16 cellular contexts compared by ENCODE assay signal in genomic region chr11:69791266-69791665, GRCh38. TPM values are rescaled to one million over a fixed set of nuclear protein-coding genes. Genes with fewer than 3 reads are reported as not detected.
DNase-seq lines count a peak whose midpoint lies in the region; ATAC-seq and TF ChIP-seq lines count a peak whose summit lies in the region.
"Had no signal": no experiment of that assay in that cellular context is flagged by ENCODE, and none has a peak within 500 bp of the region (broad histone marks: within the 10 kb centered on the region; RNA-seq: fewer than 3 reads in every experiment).

No MANE protein-coding gene starts in this region.

- peaks cover 7% of the 10 kb centered on the region for H3K4me1 ChIP-seq in muscle layer of colon (ENCODE audit: insufficient read depth, low read length)
- H3K4me1 ChIP-seq: thyroid gland had no signal

- no peak for TF ChIP-seq CTCF in AG10803 (conservative IDR thresholded peaks at IDR 0.05; ENCODE audit: low read length)

- H3K27me3 ChIP-seq in muscle layer of colon (ENCODE audit: control insufficient read depth in 1 of 2, insufficient read depth in 2 of 2, low read length in 2 of 2), result no peaks in the 10 kb centered on the region
- H3K27me3 ChIP-seq: BLaER1, thyroid gland had no signal

- H3K4me3 ChIP-seq in AG10803 (ENCODE audit: low read length) (no peak overlapping the region), muscle layer of colon (ENCODE audit: low read depth in 1 of 2, low read length in 2 of 2) (no peak overlapping the region)
- H3K4me3 ChIP-seq: BLaER1, thyroid gland had no signal

- peak overlapping the region; percentile 42 for H3K27ac ChIP-seq in cingulate gyrus (ENCODE audit: low read depth, low read length)
- H3K27ac ChIP-seq in muscle layer of colon (ENCODE audit: low read depth, low read length), result peak overlapping the region; percentile 68
- H3K27ac ChIP-seq: BLaER1, thyroid gland had no signal

- no peaks in the 10 kb centered on the region for H3K9me3 ChIP-seq in muscle layer of colon (ENCODE audit: low read length)
- H3K9me3 ChIP-seq: BLaER1, thyroid gland had no signal

- no peak overlapping the region for H3K9ac ChIP-seq in muscle layer of colon (ENCODE audit: low read length)
- H3K9ac ChIP-seq: BLaER1 had no signal

- ATAC-seq in GM18502 (IDR thresholded peaks at IDR 0.05; ENCODE audit: poor library complexity, unreplicated experiment), result no peak
- ATAC-seq in GM18909 (IDR thresholded peaks at IDR 0.05; ENCODE audit: poor library complexity, unreplicated experiment), result no peak

- H3K36me3 ChIP-seq in muscle layer of colon (ENCODE audit: insufficient read depth, low read length), result no peaks in the 10 kb centered on the region
- H3K36me3 ChIP-seq: BLaER1, thyroid gland had no signal

- DNase-seq in AG10803 (ENCODE audit: low read depth) (peak; percentile 70), LHCN-M2 (ENCODE audit: low read depth) (peak; percentile 44), NAMALWA (ENCODE audit: low spot score) (no peak), activated T-cell treated with anti-CD3 and anti-CD28 coated beads for 4 hours (no peak)
- DNase-seq: activated CD8-positive, alpha-beta memory T cell treated with anti-CD3 and anti-CD28 coated beads, Interleukin-2, amount 50 U/mL, for 4 hours; Karpas-422 had no signal

RNA-seq across cellular contexts. Expression of gene FGF4, which starts 16.1 kb away (rescaled TPM):
- total RNA-seq in LHCN-M2 (2014; rRNA removed), result not detected in 2 replicates
- polyA plus RNA-seq in LHCN-M2 (2012), result not detected
- total RNA-seq: liver, pulmonary artery endothelial cell, thyroid gland had no signal
- polyA plus RNA-seq: esophagus, liver had no signal

RNA-seq across cellular contexts. Expression of gene FGF3, which starts 27.9 kb away (rescaled TPM):
- not detected in 2 replicates for total RNA-seq in LHCN-M2 (2014; rRNA removed)
- polyA plus RNA-seq in LHCN-M2 (2012), result not detected
- total RNA-seq: H4, liver, pulmonary artery endothelial cell, thyroid gland had no signal
- polyA plus RNA-seq: esophagus, liver had no signal

Comparison
In these comparisons a context has a peak if more than half of its experiments do, and no peak if none do; other contexts are left out.
1. DNase-seq: peak in AG10803 (single experiment) and LHCN-M2 (single experiment); none in NAMALWA (single experiment) and activated T-cell treated with anti-CD3 and anti-CD28 coated beads for 4 hours (single experiment).